Comparison of ENCODE assay signal across 34 cellular contexts in the genomic region with DNA sequence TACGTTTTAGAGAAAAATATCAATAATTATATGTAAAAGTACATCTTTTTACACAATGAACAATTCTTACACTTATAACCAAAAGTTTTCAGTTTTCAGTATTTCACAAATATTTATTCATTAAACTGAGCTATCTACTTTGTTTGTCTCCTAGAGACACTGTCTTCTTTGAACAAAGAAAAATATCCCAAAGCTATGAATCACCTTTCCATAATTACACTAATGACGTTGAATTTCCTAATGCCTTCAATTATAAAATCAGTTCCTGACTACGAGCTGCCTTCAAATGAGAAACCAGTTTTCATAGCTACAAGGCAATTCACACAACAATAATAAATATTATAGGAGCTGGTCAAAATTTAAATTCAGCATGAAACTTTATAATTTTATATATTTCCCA.
DNase-seq lines count a peak whose midpoint lies in the region; ATAC-seq and TF ChIP-seq lines count a peak whose summit lies in the region.
"Had no signal": no experiment of that assay in that cellular context is flagged by ENCODE, and none has a peak within 500 bp of the region (broad histone marks: within the 10 kb centered on the region; RNA-seq: fewer than 3 reads in every experiment).

No MANE protein-coding gene starts in this region.

- no peaks in the 10 kb centered on the region for H3K36me3 ChIP-seq in mammary epithelial cell (ENCODE audit: insufficient read depth, low read length)
- H3K36me3 ChIP-seq: ascending aorta, spleen, thoracic aorta had no signal

- H3K27ac ChIP-seq in mammary epithelial cell (ENCODE audit: insufficient read depth, low read depth, low read length) = peak overlapping the region; percentile 40
- H3K27ac ChIP-seq: ascending aorta, parathyroid adenoma, spleen, thoracic aorta had no signal

- dilution Hi-C loops in mammary epithelial cell (cut with HindIII; ENCODE audit: low sequenced_read_pairs) = no loop called here

- H2AFZ ChIP-seq in mammary epithelial cell (ENCODE audit: low read depth, low read length) = no peak overlapping the region
- H2AFZ ChIP-seq: parathyroid adenoma had no signal

- no peaks in the 10 kb centered on the region for H3K9me3 ChIP-seq in mammary epithelial cell (replicated peaks; ENCODE audit: insufficient read depth, low read length)
- H3K9me3 ChIP-seq: ascending aorta, thoracic aorta had no signal

- no peak for ATAC-seq in GM18502 (IDR thresholded peaks at IDR 0.05; ENCODE audit: poor library complexity, unreplicated experiment)
- ATAC-seq in activated naive CD8-positive, alpha-beta T cell treated with anti-CD3 and anti-CD28 coated beads, Interleukin-2, amount 50 U/mL, for 24 hours = no peak
- ATAC-seq: GM12878; K562; left lobe of liver; Panc1; right cardiac atrium; stimulated activated naive CD8-positive, alpha-beta T cell treated with anti-CD3 and anti-CD28 coated beads, Interleukin-15, amount 100 ng/mL, for 72 hours had no signal

- H3K4me1 Mint-ChIP-seq in activated naive CD8-positive, alpha-beta T cell treated with anti-CD3 and anti-CD28 coated beads, Interleukin-2, amount 50 U/mL, for 24 hours = no peaks in the 10 kb centered on the region
- H3K4me1 Mint-ChIP-seq: immature natural killer cell; memory B cell; neural crest cell; stimulated activated naive CD8-positive, alpha-beta T cell treated with anti-CD3 and anti-CD28 coated beads, Interleukin-15, amount 100 ng/mL, for 72 hours had no signal

- no TSS peak for BruUV-seq in mammary epithelial cell (replicated peaks; lab: Mats Ljungman, UMichigan)

- H3K4me3 ChIP-seq in mammary epithelial cell (replicated peaks in 1 of 3; ENCODE audit: insufficient read depth in 1 of 3, low read depth in 2 of 3, low read length in 3 of 3) = no peak overlapping the region
- H3K4me3 ChIP-seq: ascending aorta, GM12878, K562, spleen, thoracic aorta had no signal

- TF ChIP-seq CTCF in mammary epithelial cell (conservative IDR thresholded peaks at IDR 0.05 in 1 of 2, IDR thresholded peaks at IDR 0.05 in 1 of 2; ENCODE audit: extremely low read depth in 1 of 2, insufficient read depth in 1 of 2, low read depth in 1 of 2, low read length in 2 of 2) = no peak

- DNase-seq in COLO829 (ENCODE audit: low spot score) = peak; percentile 14
- peak; percentile 17 for DNase-seq in NCI-H146 treated with DMSO at 0.1 percent for 48 hours (lab: John Stamatoyannopoulos, UW; ENCODE audit: unreplicated experiment)
- peak; percentile 19 for DNase-seq in mammary epithelial cell
- DNase-seq in glomerular endothelial cell (ENCODE audit: extremely low read depth, low read depth, low spot score) = peak; percentile 64
- DNase-seq in activated naive CD8-positive, alpha-beta T cell treated with anti-CD3 and anti-CD28 coated beads, Interleukin-2, amount 50 U/mL, for 24 hours = no peak
- no peak for DNase-seq in stimulated activated CD4-positive, alpha-beta T cell treated with anti-CD3 and anti-CD28 coated beads, Interleukin-4, amount 100 ng/mL, for 4 hours
- no peak for DNase-seq in DMS79 (lab: John Stamatoyannopoulos, UW)
- DNase-seq: activated CD4-positive, CD25-positive, alpha-beta regulatory T cell; activated effector memory CD4-positive, alpha-beta T cell treated with anti-CD3 and anti-CD28 coated beads, Interleukin-2, amount 50 U/mL, for 16 hours; activated T-cell treated with anti-CD3 and anti-CD28 coated beads, Interleukin-2, amount 50 U/mL, for 24 hours; AML-193; caudate nucleus; CD4-positive, alpha-beta T cell; cortex of kidney; H7; immature natural killer cell; NCI-H1092; NCI-H2029 treated with DMSO at 0.1 percent for 48 hours; NCI-H526; right cardiac atrium; SHP77 treated with DMSO at 0.1 percent for 48 hours; spleen; stimulated activated naive CD8-positive, alpha-beta T cell treated with anti-CD3 and anti-CD28 coated beads, Interleukin-15, amount 100 ng/mL, for 72 hours had no signal

- 36% methylated on average over 3 of the region's 3 CpGs for WGBS in mammary epithelial cell (ENCODE audit: low coverage, missing lambda C conversion rate)

- H4K20me1 ChIP-seq in mammary epithelial cell (ENCODE audit: insufficient read depth, low read length) = no peaks in the 10 kb centered on the region

- no peaks in the 10 kb centered on the region for H3K27me3 Mint-ChIP-seq in activated naive CD8-positive, alpha-beta T cell treated with anti-CD3 and anti-CD28 coated beads, Interleukin-2, amount 50 U/mL, for 24 hours
- H3K27me3 Mint-ChIP-seq: activated naive CD8-positive, alpha-beta T cell; activated T-cell treated with anti-CD3 and anti-CD28 coated beads, Interleukin-2, amount 50 U/mL, for 24 hours; CD4-positive, alpha-beta T cell; memory B cell; stimulated activated naive CD8-positive, alpha-beta T cell treated with anti-CD3 and anti-CD28 coated beads, Interleukin-15, amount 100 ng/mL, for 72 hours had no signal

- no peaks in the 10 kb centered on the region for H3K36me3 Mint-ChIP-seq in activated naive CD8-positive, alpha-beta T cell treated with anti-CD3 and anti-CD28 coated beads, Interleukin-2, amount 50 U/mL, for 24 hours (ENCODE audit: low read depth)
- H3K36me3 Mint-ChIP-seq: activated naive CD8-positive, alpha-beta T cell; immature natural killer cell; memory B cell had no signal

- intact Hi-C loops in mammary epithelial cell (cut with micrococcal nuclease) = no loop called here

- no peak overlapping the region for H3K4me3 Mint-ChIP-seq in activated naive CD8-positive, alpha-beta T cell treated with anti-CD3 and anti-CD28 coated beads, Interleukin-2, amount 50 U/mL, for 24 hours
- H3K4me3 Mint-ChIP-seq: activated naive CD8-positive, alpha-beta T cell; activated T-cell treated with anti-CD3 and anti-CD28 coated beads, Interleukin-2, amount 50 U/mL, for 24 hours; CD4-positive, alpha-beta T cell; immature natural killer cell; memory B cell; neural crest cell; stimulated activated naive CD8-positive, alpha-beta T cell treated with anti-CD3 and anti-CD28 coated beads, Interleukin-15, amount 100 ng/mL, for 72 hours had no signal

- no peak overlapping the region for H3K9ac ChIP-seq in mammary epithelial cell (ENCODE audit: insufficient read depth, low read length)
- H3K9ac ChIP-seq: parathyroid adenoma had no signal

- H3K79me2 ChIP-seq in mammary epithelial cell (ENCODE audit: insufficient read depth, low read length) = no peaks in the 10 kb centered on the region
- H3K79me2 ChIP-seq: parathyroid adenoma had no signal

- no peaks in the 10 kb centered on the region for H3K27me3 ChIP-seq in mammary epithelial cell (ENCODE audit: insufficient read depth, low read length)
- H3K27me3 ChIP-seq: ascending aorta, spleen had no signal

- H3K9me3 Mint-ChIP-seq in activated naive CD8-positive, alpha-beta T cell treated with anti-CD3 and anti-CD28 coated beads, Interleukin-2, amount 50 U/mL, for 24 hours = peaks cover 9% of the 10 kb centered on the region
- H3K9me3 Mint-ChIP-seq: neural crest cell had no signal

- peak overlapping the region; percentile 47 for H3K4me2 ChIP-seq in mammary epithelial cell (ENCODE audit: insufficient read depth, low read depth, low read length)

- no peak overlapping the region for H3K27ac Mint-ChIP-seq in activated naive CD8-positive, alpha-beta T cell treated with anti-CD3 and anti-CD28 coated beads, Interleukin-2, amount 50 U/mL, for 24 hours
- H3K27ac Mint-ChIP-seq: activated naive CD8-positive, alpha-beta T cell; activated T-cell treated with anti-CD3 and anti-CD28 coated beads, Interleukin-2, amount 50 U/mL, for 24 hours; CD4-positive, alpha-beta T cell; immature natural killer cell; memory B cell; stimulated activated naive CD8-positive, alpha-beta T cell treated with anti-CD3 and anti-CD28 coated beads, Interleukin-15, amount 100 ng/mL, for 72 hours had no signal

- H3K4me1 ChIP-seq in mammary epithelial cell (ENCODE audit: insufficient read depth, low read length) = no peaks in the 10 kb centered on the region
- H3K4me1 ChIP-seq: ascending aorta, parathyroid adenoma, spleen had no signal

- in situ Hi-C loops in mammary epithelial cell (cut with MboI; ENCODE audit: low sequenced_read_pairs in 2 of 2) = no loop called here

- CTCF ChIA-PET in mammary epithelial cell (lab: Charles Lee; ENCODE audit: low non-redundant PET) = no interaction called here

Comparison
In these comparisons a context has a peak if more than half of its experiments do, and no peak if none do; other contexts are left out.
1. DNase-seq: peak in COLO829 (single experiment), NCI-H146 treated with DMSO at 0.1 percent for 48 hours (single experiment), mammary epithelial cell (single experiment) and glomerular endothelial cell (single experiment); none in activated naive CD8-positive, alpha-beta T cell treated with anti-CD3 and anti-CD28 coated beads, Interleukin-2, amount 50 U/mL, for 24 hours (single experiment), stimulated activated CD4-positive, alpha-beta T cell treated with anti-CD3 and anti-CD28 coated beads, Interleukin-4, amount 100 ng/mL, for 4 hours (0 of 2) and DMS79 (single experiment).